Comparison of ENCODE assay signal across 9 cellular contexts in the genomic region with DNA sequence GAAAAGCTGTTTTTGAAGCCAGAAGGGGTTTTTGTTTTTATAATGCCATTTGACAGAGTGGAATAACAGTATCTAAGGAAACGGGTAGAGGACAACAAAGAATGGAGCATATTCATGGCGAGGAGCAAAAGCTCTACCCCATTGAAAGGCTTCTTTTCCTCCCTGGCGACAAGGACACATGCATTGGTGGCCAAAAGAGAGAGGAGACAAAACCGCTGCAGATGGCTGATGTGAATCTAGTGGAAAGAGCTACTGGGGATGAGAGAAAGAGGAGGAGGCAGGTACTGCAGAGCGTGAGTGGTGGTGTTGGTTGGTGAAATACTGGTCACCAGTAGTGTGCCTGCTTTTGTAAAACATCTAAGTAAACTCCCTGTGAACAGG. TPM values are rescaled to one million over a fixed set of nuclear protein-coding genes. Genes with fewer than 3 reads are reported as not detected.
DNase-seq lines count a peak whose midpoint lies in the region; ATAC-seq, FAIRE-seq and TF ChIP-seq lines count a peak whose summit lies in the region.
"Had no signal": no experiment of that assay in that cellular context is flagged by ENCODE, and none has a peak within 500 bp of the region (broad histone marks: within the 10 kb centered on the region; RNA-seq: fewer than 3 reads in every experiment).

No MANE protein-coding gene starts in this region.

- no peak for TF ChIP-seq CTCF in DND-41 (IDR thresholded peaks at IDR 0.05; ENCODE audit: borderline replicate concordance, extremely low read depth, low read length, poor library complexity, severe bottlenecking)
- TF ChIP-seq CTCF in K562 (IDR thresholded peaks at IDR 0.05 in 2 of 3, conservative IDR thresholded peaks at IDR 0.05 in 1 of 3; ENCODE audit: insufficient read depth in 2 of 3, low read depth in 1 of 3, low read length in 3 of 3) = no peak

- H3K9me1 ChIP-seq in K562 (ENCODE audit: control insufficient read depth, insufficient read depth, low read length) = no peaks in the 10 kb centered on the region

- CTCF ChIA-PET in K562 (lab: Yijun Ruan, JAX; ENCODE audit: low intra/inter-chr PET ratio) = no interaction called here

- H3K36me3 ChIP-seq in DND-41 (ENCODE audit: insufficient read depth, low read length) (no peaks in the 10 kb centered on the region), K562 (ENCODE audit: control insufficient read depth, insufficient read depth, low read length) (no peaks in the 10 kb centered on the region)

- POLR2A ChIA-PET in K562 (lab: Yijun Ruan, JAX) = interaction anchor here (0.6 to 2.6 kb wide), 10 partner anchors 10 to 130 kb away, joined by 3 to 14 read pairs (median 4); no protein-coding TSS in a partner anchor

- H3K9ac ChIP-seq in DND-41 (ENCODE audit: low read depth, low read length) (peak overlapping the region; percentile 57), K562 (ENCODE audit: insufficient read depth in 1 of 2, low read depth in 2 of 2, low read length in 2 of 2) (peak overlapping the region; percentile 73 to 92)

- TSS peak; percentile 65 for BruUV-seq in K562 (replicated peaks; lab: Mats Ljungman, UMichigan)

- no peaks in the 10 kb centered on the region for H3K27me3 ChIP-seq in DND-41 (ENCODE audit: insufficient read depth, low read length, poor library complexity)
- no peaks in the 10 kb centered on the region for H3K27me3 ChIP-seq in K562 (ENCODE audit: control insufficient read depth in 2 of 2, insufficient read depth in 2 of 2, low read length in 2 of 2)

- peak overlapping the region; percentile 87 to 99 (median 96) for H3K4me3 Mint-ChIP-seq in immature natural killer cell

- H3K27ac ChIP-seq in DND-41 (ENCODE audit: low read length) (peak overlapping the region; percentile 69), K562 (ENCODE audit: extremely low read depth, low read depth, low read length) (peak overlapping the region; percentile 79)
- H3K27ac ChIP-seq: VCaP had no signal

- H3K36me3 Mint-ChIP-seq in immature natural killer cell = no peaks in the 10 kb centered on the region

- H4K20me1 ChIP-seq in DND-41 (ENCODE audit: insufficient read depth, low read length) (0 out of 2 replicates have a peak, but pooled peaks cover 2% of the 10 kb centered on the region), K562 (replicated peaks; ENCODE audit: control insufficient read depth, insufficient read depth, low read length) (no peaks in the 10 kb centered on the region)

- H3K27ac Mint-ChIP-seq in immature natural killer cell = peak overlapping the region; percentile 71 to 94 (median 88)

- in situ Hi-C loops in K562 (cut with MboI) = no loop called here

- H3K4me1 ChIP-seq in DND-41 (ENCODE audit: insufficient read depth, low read length) = peaks cover 34% of the 10 kb centered on the region
- H3K4me1 ChIP-seq in K562 (replicated peaks in 1 of 2; ENCODE audit: control insufficient read depth in 2 of 2, insufficient read depth in 2 of 2, low read length in 2 of 2) = peaks cover 20 to 23% of the 10 kb centered on the region in 2 experiments

- intact Hi-C loops in K562 (cut with micrococcal nuclease) = loop anchor here (2.0 kb wide), 1 partner anchor 39 kb away; no protein-coding TSS in a partner anchor
- intact Hi-C loops in left colon (cut with DNase I, micrococcal nuclease) = no loop called here

- peaks cover 0 to 4% (median 3%) of the 10 kb centered on the region in 3 donors for H3K27me3 Mint-ChIP-seq in immature natural killer cell (ENCODE audit: low read depth in 3 of 3)

- H3K4me2 ChIP-seq in DND-41 (ENCODE audit: insufficient read depth, low read length) (peak overlapping the region; percentile 68), K562 (ENCODE audit: insufficient read depth, low read length) (peak overlapping the region; percentile 96)

- no peaks in the 10 kb centered on the region for H3K9me3 Mint-ChIP-seq in immature natural killer cell

- no peak for TF ChIP-seq POLR2A in K562 (conservative IDR thresholded peaks at IDR 0.05)

- 0% methylated on average over 5 of the region's 5 CpGs for WGBS in K562 (ENCODE audit: insufficient coverage, low coverage, missing lambda C conversion rate)

- ATAC-seq in DND-41 (ENCODE audit: insufficient read depth, low read depth) = peak; percentile 35
- peak; percentile 29 for ATAC-seq in GM21529 (IDR thresholded peaks at IDR 0.05; ENCODE audit: unreplicated experiment)
- peak; percentile 60 for ATAC-seq in K562
- no peak for ATAC-seq in stimulated activated naive CD8-positive, alpha-beta T cell treated with anti-CD3 and anti-CD28 coated beads, Interleukin-15, Interleukin-2, amounts not matched to agents 100 U/mL and 50 U/mL, for 24 hours
- no peak for ATAC-seq in left colon

- DNase-seq in DND-41 (peak; percentile 29), NCI-H1092 (lab: John Stamatoyannopoulos, UW) (peak; percentile 2), K562 (ENCODE audit: extremely low read depth in 1 of 4, low spot score in 3 of 4) (peak; percentile 15 to 59 (median 28)), immature natural killer cell (peak in 1 of 3 donors; percentile 9), left colon (no peak)
- peak; percentile 9 for DNase-seq in stimulated activated naive CD8-positive, alpha-beta T cell treated with anti-CD3 and anti-CD28 coated beads, Interleukin-15, Interleukin-2, amounts not matched to agents 100 U/mL and 50 U/mL, for 24 hours
- DNase-seq in activated effector memory CD4-positive, alpha-beta T cell treated with Interleukin-2 at 50 U/mL for 16 hours = no peak

- no peak for TF ChIP-seq RAD21 in K562 (CRISPR knock-in tag; conservative IDR thresholded peaks at IDR 0.05 in 1 of 2, IDR thresholded peaks at IDR 0.05 in 1 of 2)

- peak; percentile 63 for FAIRE-seq in K562 (lab: Jason Lieb, UNC)

- H3K4me1 Mint-ChIP-seq in immature natural killer cell = peaks cover 23% of the 10 kb centered on the region in 2 donors

- peak overlapping the region; percentile 45 to 77; a peak in 3 of 4 replicates for H3K4me3 ChIP-seq in DND-41 (ENCODE audit: low read depth in 1 of 2, low read length in 2 of 2)
- peak overlapping the region; percentile 50 for H3K4me3 ChIP-seq in K562

- H3K9me3 ChIP-seq in DND-41 (ENCODE audit: insufficient read depth, low read length, severe bottlenecking) (no peaks in the 10 kb centered on the region), K562 (replicated peaks; ENCODE audit: control insufficient read depth, insufficient read depth, low read depth, low read length) (no peaks in the 10 kb centered on the region)

- H3K79me2 ChIP-seq in DND-41 (ENCODE audit: insufficient read depth, low read length) (peaks cover 61% of the 10 kb centered on the region), K562 (ENCODE audit: control insufficient read depth, insufficient read depth, low read length) (peaks cover 73% of the 10 kb centered on the region)

- H2AFZ ChIP-seq in DND-41 (ENCODE audit: low read depth, low read length) = peak overlapping the region; percentile 84
- peak overlapping the region; percentile 93 for H2AFZ ChIP-seq in K562 (ENCODE audit: low read depth, low read length)

- TF ChIP-seq EP300 in K562 (IDR thresholded peaks at IDR 0.05; ENCODE audit: low read length) = no peak

TF ChIP-seq in K562, 482 proteins besides CTCF, POLR2A, EP300 and RAD21 (continues in another document):
- TF ChIP-seq GTF2E2 (tag; IDR thresholded peaks at IDR 0.05) (no peak), ETV6 (IDR thresholded peaks at IDR 0.05; ENCODE audit: borderline replicate concordance in 1 of 2, low read depth in 2 of 2, low read length in 1 of 2) (peak in 1 of 2 experiments; percentile 18; a peak in 1 of 4 replicates), ETV6 (CRISPR knock-in tag; IDR thresholded peaks at IDR 0.05; ENCODE audit: borderline replicate concordance) (no peak), KLF10 (CRISPR knock-in tag; IDR thresholded peaks at IDR 0.05) (0 out of 2 replicates have a peak, but pooled peaks have one; percentile 41), L3MBTL2 (IDR thresholded peaks at IDR 0.05) (peak; percentile 31; the same call in 1 of the 2 replicates), NR2F6 (CRISPR knock-in tag; IDR thresholded peaks at IDR 0.05) (no peak), YY1 (IDR thresholded peaks at IDR 0.05; ENCODE audit: borderline replicate concordance in 1 of 3, control insufficient read depth in 1 of 3, extremely low read depth in 1 of 3, insufficient read depth in 3 of 3, insufficient read length in 1 of 3, insufficient replicate concordance in 2 of 3, low read depth in 1 of 3, low read length in 2 of 3) (peak in 1 of 3 experiments; percentile 7), ZKSCAN1 (IDR thresholded peaks at IDR 0.05; ENCODE audit: low read depth, low read length) (no peak)

RNA-seq across cellular contexts. Expression of a gene that starts 0.5 kb away (rescaled TPM):
- 35.7 and 76.1 TPM in 2 replicates for total RNA-seq in K562 (2011; cell fraction: chromatin; rRNA removed; ENCODE audit: low replicate concordance)
- total RNA-seq in K562 (2011; cell fraction: nucleolus; rRNA removed) = 25.2 and 36.2 TPM in 2 replicates
- total RNA-seq in K562 (2011; cell fraction: nucleoplasm; rRNA removed) = 42.7 and 58.9 TPM in 2 replicates
- 24.3 and 25.5 TPM in 2 replicates for total RNA-seq in K562 (2014; rRNA removed)
- total RNA-seq in K562 (2014; rRNA removed; fragmentation: Illumina TruSeq; extraction: Trizol) = 23.8 and 29.3 TPM in 2 replicates
- 29.1 and 29.5 TPM in 2 replicates for total RNA-seq in K562 (2015; rRNA removed; fragmentation: Illumina TruSeq; extraction: Trizol)
- 27.3 and 27.6 TPM in 2 replicates for total RNA-seq in K562 (2021)
- 11.8 and 15.4 TPM in 2 replicates for polyA plus RNA-seq in K562 (2011; rRNA removed)
- polyA plus RNA-seq in K562 (2011; cell fraction: cytosol; rRNA removed) = 5.1 and 5.9 TPM in 2 replicates
- 16.5 and 25.8 TPM in 2 replicates for polyA plus RNA-seq in K562 (2011; cell fraction: nucleus; rRNA removed)
- 7.5 and 10.9 TPM in 2 replicates for polyA plus RNA-seq in K562 (2012)
- polyA plus RNA-seq in K562 (2014; fragmentation: Illumina TruSeq; extraction: Trizol) = 14.8 and 15.4 TPM in 2 replicates
- polyA plus RNA-seq in K562 (2014; fragmentation: Nextera tagmentation; extraction: Ambion mirVana) = 1 to 10 TPM; 5.7 to 9.3 TPM
- 8.9 and 10.9 TPM in 2 replicates for polyA plus RNA-seq in K562 (2014; rRNA removed)
- 76.0 and 81.2 TPM in 2 replicates for polyA minus RNA-seq in K562 (2011; rRNA and poly(A)+ RNA removed)
- polyA minus RNA-seq in K562 (2011; cell fraction: cytosol; rRNA and poly(A)+ RNA removed) = 20.0 and 24.2 TPM in 2 replicates
- 52.5 and 71.9 TPM in 2 replicates for polyA minus RNA-seq in K562 (2011; cell fraction: nucleus; rRNA and poly(A)+ RNA removed)
- polyA plus RNA-seq in immature natural killer cell = 10 to 100 TPM in 2 of 3 donors, 1 to 10 TPM in 1; 6.1 to 36.5 (median 14.3) TPM
- total RNA-seq in left colon = 10 to 100 TPM; 48.0 to 52.9 TPM

Comparison
In these comparisons a context has a peak if more than half of its experiments do, and no peak if none do; other contexts are left out.
1. ATAC-seq: peak in DND-41 (single experiment), GM21529 (single experiment) and K562 (single experiment); none in stimulated activated naive CD8-positive, alpha-beta T cell treated with anti-CD3 and anti-CD28 coated beads, Interleukin-15, Interleukin-2, amounts not matched to agents 100 U/mL and 50 U/mL, for 24 hours (single experiment) and left colon (single experiment).
2. DNase-seq: peak in DND-41 (single experiment), NCI-H1092 (single experiment), K562 (4 of 4) and stimulated activated naive CD8-positive, alpha-beta T cell treated with anti-CD3 and anti-CD28 coated beads, Interleukin-15, Interleukin-2, amounts not matched to agents 100 U/mL and 50 U/mL, for 24 hours (single experiment); none in activated effector memory CD4-positive, alpha-beta T cell treated with Interleukin-2 at 50 U/mL for 16 hours (single experiment) and left colon (0 of 2).